14 cellular contexts compared by ENCODE assay signal in the genomic region with DNA sequence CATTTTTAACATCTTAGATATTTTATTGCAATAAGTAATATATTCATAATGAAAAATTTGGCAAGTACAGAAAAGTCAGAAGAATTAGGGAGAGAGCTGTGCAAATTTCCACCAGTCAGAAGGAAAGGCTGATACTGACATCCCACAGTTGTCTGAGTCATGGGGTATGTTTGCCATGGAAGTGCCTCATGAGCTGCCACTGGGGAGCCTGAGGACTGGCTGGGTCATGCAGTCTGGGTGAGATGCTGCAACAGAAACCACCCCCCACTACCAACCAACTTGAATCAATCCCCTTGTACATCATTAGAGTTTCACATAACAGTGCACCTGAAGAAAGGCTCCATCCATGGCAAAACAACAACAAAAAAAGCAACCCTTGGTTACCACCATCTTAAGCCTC. TPM values are rescaled to one million over a fixed set of nuclear protein-coding genes. Genes with fewer than 3 reads are reported as not detected.
A peak's percentile ranks its signal among the peaks of the same experiment; 100 is the strongest.
DNase-seq lines count a peak whose midpoint lies in the region; ATAC-seq and TF ChIP-seq lines count a peak whose summit lies in the region.
"Had no signal": no experiment of that assay in that cellular context is flagged by ENCODE, and none has a peak within 500 bp of the region (broad histone marks: within the 10 kb centered on the region; RNA-seq: fewer than 3 reads in every experiment).

No MANE protein-coding gene starts in this region.

- ATAC-seq in GM23338 = no peak
- peak; percentile 37 for ATAC-seq in activated T-helper 17 cell treated with anti-CD3 and anti-CD28 coated beads, Interleukin-2, amount 50 U/mL, for 72 hours (replicated peaks)

- no peak overlapping the region for H3K4ac ChIP-seq in mesendoderm (ENCODE audit: low read depth, low read length)

- no peak overlapping the region for H2AK5ac ChIP-seq in mesendoderm (ENCODE audit: low read length)

- TF ChIP-seq CTCF in GM23338 (conservative IDR thresholded peaks at IDR 0.05; ENCODE audit: low read depth in 2 of 2) = no peak

- no peaks in the 10 kb centered on the region for H3K36me3 ChIP-seq in GM23338 (ENCODE audit: insufficient read depth)
- no peaks in the 10 kb centered on the region for H3K36me3 ChIP-seq in mesendoderm (ENCODE audit: control insufficient read depth, insufficient read depth, low read length)

- no peak overlapping the region for H3K18ac ChIP-seq in mesendoderm (ENCODE audit: low read length)

- no peak overlapping the region for H3K9ac ChIP-seq in mesendoderm (ENCODE audit: low read length)

- H3K27me3 ChIP-seq in GM23338 (ENCODE audit: insufficient read depth) (no peaks in the 10 kb centered on the region), mesendoderm (ENCODE audit: insufficient read depth, low read length, poor library complexity) (no peaks in the 10 kb centered on the region)

- no peaks in the 10 kb centered on the region for H4K20me1 ChIP-seq in GM23338 (replicated peaks; ENCODE audit: insufficient read depth)

- H3K4me2 ChIP-seq in GM23338 (no peak overlapping the region), mesendoderm (ENCODE audit: low read length) (no peak overlapping the region)

- peaks cover 6% of the 10 kb centered on the region; the same call in 2 of the 3 replicates for H3K9me3 Mint-ChIP-seq in GM23338
- H3K9me3 Mint-ChIP-seq in activated T-helper 17 cell treated with anti-CD3 and anti-CD28 coated beads, Interleukin-2, amount 50 U/mL, for 72 hours = no peaks in the 10 kb centered on the region
- H3K9me3 Mint-ChIP-seq: nephron progenitor cell had no signal

- no peak overlapping the region for H2BK15ac ChIP-seq in mesendoderm (replicated peaks; ENCODE audit: low read depth)

- peaks cover 3% of the 10 kb centered on the region; the same call in 1 of the 2 replicates for H3K4me1 ChIP-seq in GM23338 (ENCODE audit: insufficient read depth)
- H3K4me1 ChIP-seq in mesendoderm (ENCODE audit: control insufficient read depth, low read depth, low read length) = no peaks in the 10 kb centered on the region

- H4K5ac ChIP-seq in mesendoderm (ENCODE audit: low read length) = no peak overlapping the region

- H3K27ac Mint-ChIP-seq in GM23338 = no peak overlapping the region
- H3K27ac Mint-ChIP-seq in activated T-helper 17 cell treated with anti-CD3 and anti-CD28 coated beads, Interleukin-2, amount 50 U/mL, for 72 hours = peak overlapping the region; percentile 38
- H3K27ac Mint-ChIP-seq: nephron progenitor cell had no signal

- H4K8ac ChIP-seq in mesendoderm (ENCODE audit: low read depth, low read length) = no peak overlapping the region

- no peaks in the 10 kb centered on the region for H3K79me1 ChIP-seq in mesendoderm (ENCODE audit: low read length)

- H3K36me3 Mint-ChIP-seq in GM23338 (ENCODE audit: low read depth) = no peaks in the 10 kb centered on the region
- H3K36me3 Mint-ChIP-seq in activated T-helper 17 cell treated with anti-CD3 and anti-CD28 coated beads, Interleukin-2, amount 50 U/mL, for 72 hours (ENCODE audit: low read depth) = no peaks in the 10 kb centered on the region

- DNase-seq in EH (ENCODE audit: low read depth) (peak; percentile 38), GM23338 (ENCODE audit: low spot score) (no peak), iris pigment epithelial cell (ENCODE audit: low read depth) (peak; percentile 46), mesendoderm (no peak), erythroblast (lab: John Stamatoyannopoulos, UW) (no peak)
- no peak for DNase-seq in central memory CD4-positive, alpha-beta T cell
- no peak for DNase-seq in NK-92 treated with Interleukin-12 subunit alpha and Interleukin-12 subunit beta, amount 100 ng/mL, for 24 hours (lab: John Stamatoyannopoulos, UW)
- DNase-seq: KG1, NCI-H2107, nephron progenitor cell, right cardiac atrium had no signal

- H3F3A ChIP-seq in GM23338 (replicated peaks; ENCODE audit: low read depth) = no peaks in the 10 kb centered on the region; the same call in 1 of the 2 replicates

- peaks cover 7% of the 10 kb centered on the region for H3K27me3 Mint-ChIP-seq in GM23338 (ENCODE audit: insufficient read depth, low read depth, poor library complexity)
- H3K27me3 Mint-ChIP-seq in activated T-helper 17 cell treated with anti-CD3 and anti-CD28 coated beads, Interleukin-2, amount 50 U/mL, for 72 hours = no peaks in the 10 kb centered on the region

- no peak overlapping the region for H2BK5ac ChIP-seq in mesendoderm (ENCODE audit: low read length)

- no peak overlapping the region for H3K4me3 Mint-ChIP-seq in GM23338
- no peak overlapping the region for H3K4me3 Mint-ChIP-seq in activated T-helper 17 cell treated with anti-CD3 and anti-CD28 coated beads, Interleukin-2, amount 50 U/mL, for 72 hours
- H3K4me3 Mint-ChIP-seq: nephron progenitor cell had no signal

- H2AFZ ChIP-seq in GM23338 = peak overlapping the region; percentile 2; the same call in 1 of the 2 replicates

- H3K79me2 ChIP-seq in GM23338 (replicated peaks; ENCODE audit: insufficient read depth) (no peaks in the 10 kb centered on the region), mesendoderm (ENCODE audit: control insufficient read depth, insufficient read depth, low read length) (no peaks in the 10 kb centered on the region)

- no peak overlapping the region for H3K27ac ChIP-seq in GM23338 (ENCODE audit: low read depth)
- no peak overlapping the region for H3K27ac ChIP-seq in mesendoderm (ENCODE audit: low read depth, low read length)
- H3K27ac ChIP-seq: coronary artery had no signal

- no peak for TF ChIP-seq POLR2A in erythroblast (IDR thresholded peaks at IDR 0.05; ENCODE audit: low read length)

- no peak overlapping the region for H2BK120ac ChIP-seq in mesendoderm (ENCODE audit: low read depth, low read length)

- H3K23ac ChIP-seq in mesendoderm (ENCODE audit: low read length) = no peak overlapping the region

- no peak overlapping the region for H3K56ac ChIP-seq in mesendoderm (ENCODE audit: low read length)

- no peak overlapping the region for H3K4me3 ChIP-seq in GM23338
- no peak overlapping the region for H3K4me3 ChIP-seq in mesendoderm (ENCODE audit: low read length)
- H3K4me3 ChIP-seq: coronary artery, lung had no signal

- peaks cover 4% of the 10 kb centered on the region; the same call in 1 of the 2 replicates for H3K9me2 ChIP-seq in GM23338 (ENCODE audit: insufficient read depth)

- peaks cover 18% of the 10 kb centered on the region for H3K4me1 Mint-ChIP-seq in GM23338
- H3K4me1 Mint-ChIP-seq in activated T-helper 17 cell treated with anti-CD3 and anti-CD28 coated beads, Interleukin-2, amount 50 U/mL, for 72 hours = peaks cover 33% of the 10 kb centered on the region

TF ChIP-seq in GM23338, 12 proteins besides CTCF, POLR2A, EP300 and RAD21 (continues in another document):
- no peak for TF ChIP-seq CREB1 (CRISPR knock-in tag; IDR thresholded peaks at IDR 0.05; ENCODE audit: low read depth)
- TF ChIP-seq JUNB (IDR thresholded peaks at IDR 0.05; ENCODE audit: unreplicated experiment) = no peak

RNA-seq across cellular contexts. Expression of a gene that starts 45.2 kb away (rescaled TPM):
- total RNA-seq in GM23338 (2014; rRNA removed; shearing (Covaris generic)) = 0.23 TPM in 1 of 2 replicates, not detected in the other
- 0.05 and 0.11 TPM in 2 replicates for polyA plus RNA-seq in GM23338 (2016; fragmentation: Nextera tagmentation; extraction: Ambion mirVana)
- 1 to 10 TPM in 1 of 2 donors, under 1 TPM in 1; 0.82 to 2.2 TPM for total RNA-seq in activated T-helper 17 cell treated with anti-CD3 and anti-CD28 coated beads, Interleukin-2, amount 50 U/mL, for 72 hours
- polyA plus RNA-seq in mesendoderm (2013, experiment 1 of 2) = 0.21 TPM
- polyA plus RNA-seq in mesendoderm (2013, experiment 2 of 2) = 0.29 TPM

Comparison
In these comparisons a context has a peak if more than half of its experiments do, and no peak if none do; other contexts are left out.
1. DNase-seq: peak in EH (single experiment) and iris pigment epithelial cell (single experiment); none in GM23338 (single experiment), mesendoderm (single experiment), erythroblast (0 of 2), central memory CD4-positive, alpha-beta T cell (single experiment) and NK-92 treated with Interleukin-12 subunit alpha and Interleukin-12 subunit beta, amount 100 ng/mL, for 24 hours (single experiment).